In the genomic region with DNA sequence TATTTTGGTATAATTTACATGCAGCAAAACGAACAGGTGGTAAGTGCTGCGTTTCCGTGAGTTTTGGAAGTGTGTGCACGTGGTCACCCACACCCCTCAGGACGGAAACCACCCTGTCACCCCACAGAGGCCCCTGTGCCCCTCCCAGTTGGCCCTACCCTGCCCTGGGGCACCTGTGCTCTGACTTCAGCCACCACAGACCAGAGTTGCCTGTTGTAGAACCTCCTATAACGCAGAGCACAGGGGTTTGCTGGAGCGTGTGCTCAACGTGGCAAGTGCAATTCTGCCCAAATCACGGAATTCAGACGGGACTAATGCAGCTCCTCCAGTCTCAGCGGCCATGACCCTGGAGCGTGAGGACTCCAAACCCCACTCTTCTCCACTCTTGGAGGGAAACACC, we compare ENCODE assay signal across 15 cellular contexts. TPM values are rescaled to one million over a fixed set of nuclear protein-coding genes. Genes with fewer than 3 reads are reported as not detected.
DNase-seq lines count a peak whose midpoint lies in the region; ATAC-seq and TF ChIP-seq lines count a peak whose summit lies in the region.
"Had no signal": no experiment of that assay in that cellular context is flagged by ENCODE, and none has a peak within 500 bp of the region (broad histone marks: within the 10 kb centered on the region; RNA-seq: fewer than 3 reads in every experiment).

No MANE protein-coding gene starts in this region.

- peak; percentile 20 for ATAC-seq in Right ventricle myocardium inferior
- ATAC-seq in Right ventricle myocardium superior (ENCODE audit: poor library complexity), result no peak
- ATAC-seq in Panc1, result 0 out of 2 replicates have a peak, but pooled peaks have one; percentile 26
- no peak for ATAC-seq in HG02642 (IDR thresholded peaks at IDR 0.05; ENCODE audit: poor library complexity, unreplicated experiment)
- no peak for ATAC-seq in GM19324 (IDR thresholded peaks at IDR 0.05; ENCODE audit: low FRiP score, unreplicated experiment)
- ATAC-seq: HepG2 had no signal

- peaks cover 14% of the 10 kb centered on the region for H3K27me3 ChIP-seq in Panc1 (ENCODE audit: control insufficient read depth, insufficient read depth, low read length)

- POLR2A ChIA-PET in Panc1 (lab: Charles Lee), result no interaction called here

- TF ChIP-seq CTCF in Panc1 (IDR thresholded peaks at IDR 0.05), result no peak

- DNase-seq in Right ventricle myocardium inferior (ENCODE audit: missing footprints), result peak; percentile 4
- no peak for DNase-seq in Right ventricle myocardium superior
- no peak for DNase-seq in Panc1 (ENCODE audit: low read depth, low spot score)
- DNase-seq in mesenteric fat pad (ENCODE audit: low spot score), result peak; percentile 62
- DNase-seq in activated naive CD4-positive, alpha-beta T cell (lab: John Stamatoyannopoulos, UW), result no peak
- DNase-seq: ACHN; CD4-positive, alpha-beta memory T cell; DND-41; GDM1; GOT3 had no signal

- in situ Hi-C loops in Panc1 (cut with HindIII; ENCODE audit: low pct_unique_long_range_greater_than_20kb, low sequenced_read_pairs), result no loop called here

- no peaks in the 10 kb centered on the region for H3K4me1 ChIP-seq in Panc1 (ENCODE audit: control insufficient read depth, insufficient read depth, low read length)
- H3K4me1 ChIP-seq: HAP-1 had no signal

- no peaks in the 10 kb centered on the region for H3K9me3 ChIP-seq in Panc1 (ENCODE audit: control insufficient read depth, insufficient read depth, low read depth, low read length)
- H3K9me3 ChIP-seq: HAP-1 had no signal

- intact Hi-C loops in Right ventricle myocardium inferior (cut with DNase I) (no loop called here), Right ventricle myocardium superior (cut with DNase I) (no loop called here), Panc1 (cut with micrococcal nuclease; ENCODE audit: unreplicated experiment) (no loop called here)

- CTCF ChIA-PET in Panc1 (lab: Charles Lee), result no interaction called here

- H3K27ac ChIP-seq in Panc1 (ENCODE audit: low read length), result no peak overlapping the region
- H3K27ac ChIP-seq: C4-2B had no signal

- H3K4me3 ChIP-seq in Panc1 (ENCODE audit: low read depth in 2 of 2, low read length in 2 of 2), result no peak overlapping the region
- H3K4me3 ChIP-seq: HAP-1 had no signal

- H3K36me3 ChIP-seq in Panc1 (ENCODE audit: control insufficient read depth, insufficient read depth, low read length), result no peaks in the 10 kb centered on the region
- H3K36me3 ChIP-seq: HAP-1 had no signal

- BruUV-seq in Panc1 (replicated peaks; lab: Mats Ljungman, UMichigan), result no TSS peak

RNA-seq across cellular contexts. Expression of a gene that starts 9.6 kb away (rescaled TPM):
- total RNA-seq in Right ventricle myocardium inferior, result 0.57 TPM
- total RNA-seq in Right ventricle myocardium superior, result 1.9 TPM
- total RNA-seq in Panc1 (2021; ENCODE audit: unreplicated experiment), result 1.6 TPM
- 1.4 TPM for polyA plus RNA-seq in Panc1 (2012; ENCODE audit: insufficient read length)
- total RNA-seq in mesenteric fat pad, result not detected
- total RNA-seq: CD4-positive, alpha-beta memory T cell had no signal
- polyA plus RNA-seq: CD4-positive, alpha-beta memory T cell had no signal

Comparison
In these comparisons a context has a peak if more than half of its experiments do, and no peak if none do; other contexts are left out.
1. ATAC-seq: peak in Right ventricle myocardium inferior (single experiment) and Panc1 (single experiment); none in Right ventricle myocardium superior (single experiment), HG02642 (single experiment) and GM19324 (single experiment).
2. DNase-seq: peak in Right ventricle myocardium inferior (single experiment) and mesenteric fat pad (single experiment); none in Right ventricle myocardium superior (single experiment), Panc1 (single experiment) and activated naive CD4-positive, alpha-beta T cell (0 of 4).